8 cellular contexts compared by ENCODE assay signal in the genomic region with DNA sequence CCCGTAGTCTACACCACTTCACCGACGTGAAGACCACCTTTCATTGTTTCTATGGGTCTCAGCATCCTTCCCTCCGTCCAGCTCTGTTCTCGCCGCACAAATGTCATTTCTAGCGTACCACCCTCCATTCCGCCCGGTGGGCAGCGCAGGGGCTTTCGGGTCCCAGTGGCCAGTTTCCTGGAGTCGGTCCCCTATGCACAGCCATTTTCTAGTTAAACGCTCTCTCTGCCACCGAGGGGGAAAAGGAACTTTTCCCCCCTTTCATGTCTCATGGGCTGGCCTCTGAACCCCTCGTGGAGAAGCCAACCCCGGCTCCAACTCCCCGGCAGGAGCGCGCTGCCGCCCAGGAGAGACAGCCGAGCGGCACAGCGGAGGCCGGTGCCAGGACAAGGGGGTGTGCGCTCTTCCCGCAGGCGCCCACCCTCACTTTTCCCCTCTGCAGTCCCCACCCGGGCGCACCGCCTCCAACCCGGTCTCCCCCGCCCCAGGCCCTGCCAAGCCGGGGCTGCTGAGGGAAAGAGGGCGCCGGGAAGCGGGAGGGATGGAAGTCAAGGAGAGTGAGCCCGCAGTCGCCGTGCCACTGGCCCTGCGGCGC. TPM values are rescaled to one million over a fixed set of nuclear protein-coding genes. Genes with fewer than 3 reads are reported as not detected.
DNase-seq lines count a peak whose midpoint lies in the region; ATAC-seq, FAIRE-seq and TF ChIP-seq lines count a peak whose summit lies in the region.

No MANE protein-coding gene starts in this region.

- FAIRE-seq in pancreas (lab: Jason Lieb, UNC): no peak

- H3K27ac ChIP-seq in pancreas: peak overlapping the region; percentile 59 to 88 (median 78)

- H3K4me1 Mint-ChIP-seq in activated CD4-positive, alpha-beta T cell treated with anti-CD3 and anti-CD28 coated beads for 36 hours: peaks cover 27% of the 10 kb centered on the region

- WGBS in pancreas, 2 donors: 0 to 1% methylated on average over 41 of the region's 41 CpGs

- H3K4me3 Mint-ChIP-seq in activated CD4-positive, alpha-beta T cell treated with anti-CD3 and anti-CD28 coated beads for 36 hours: peak overlapping the region; percentile 53

- H3K36me3 Mint-ChIP-seq in activated CD4-positive, alpha-beta T cell treated with anti-CD3 and anti-CD28 coated beads for 36 hours (ENCODE audit: low read depth): no peaks in the 10 kb centered on the region

- no peaks in the 10 kb centered on the region for H3K9me3 ChIP-seq in pancreas

- TF ChIP-seq CTCF in fibroblast of the aortic adventitia (IDR thresholded peaks at IDR 0.05; ENCODE audit: insufficient read depth, low read length) (no peak), pancreas (IDR thresholded peaks at IDR 0.05) (no peak)

- DNase-seq in activated CD4-positive, alpha-beta T cell treated with anti-CD3 and anti-CD28 coated beads for 36 hours: peak; percentile 27
- no peak for DNase-seq in activated CD4-positive, alpha-beta T cell treated with anti-CD3 and anti-CD28 coated beads, Interleukin-2, amount 50 U/mL, for 1 hour
- DNase-seq in fibroblast of the aortic adventitia (ENCODE audit: low read depth): no peak
- peak; percentile 27 to 82 (median 44) for DNase-seq in pancreas
- DNase-seq in cerebellar nuclear complex (lab: John Stamatoyannopoulos, UW): no peak
- DNase-seq in NCI-H2107 (lab: John Stamatoyannopoulos, UW): no peak

- no peaks in the 10 kb centered on the region for H3K36me3 ChIP-seq in pancreas

- H3K4me3 ChIP-seq in fibroblast of the aortic adventitia (ENCODE audit: low read depth, low read length): peak overlapping the region; percentile 96
- peak overlapping the region; percentile 66 to 93 (median 89) for H3K4me3 ChIP-seq in pancreas

- ATAC-seq in activated CD4-positive, alpha-beta T cell treated with anti-CD3 and anti-CD28 coated beads for 36 hours: no peak
- ATAC-seq in HG02885 (IDR thresholded peaks at IDR 0.05; ENCODE audit: poor library complexity, unreplicated experiment) (peak; percentile 16), SK-N-SH treated with all-trans-retinoic acid at 6 μM for 48 hours (peak; percentile 29), pancreas (peak; percentile 9 to 24 (median 18))

- H3K27me3 ChIP-seq in pancreas: no peaks in the 10 kb centered on the region

- intact Hi-C loops in activated CD4-positive, alpha-beta T cell treated with anti-CD3 and anti-CD28 coated beads for 36 hours (cut with DNase I, micrococcal nuclease): loop anchor here (1.0 to 10.0 kb wide), 4 partner anchors 237 to 781 kb away; a partner anchor contains a TSS
- intact Hi-C loops in pancreas (cut with DNase I): loop anchor here in 2 of 3 donors (5.0 to 10.0 kb wide), 3 partner anchors 236 to 289 kb away; no protein-coding TSS in a partner anchor

- H3K27me3 Mint-ChIP-seq in activated CD4-positive, alpha-beta T cell treated with anti-CD3 and anti-CD28 coated beads for 36 hours: peaks cover 60% of the 10 kb centered on the region

- POLR2A ChIA-PET in activated CD4-positive, alpha-beta T cell treated with anti-CD3 and anti-CD28 coated beads for 36 hours (lab: Charles Lee): interaction anchor here (0.7 kb wide), 1 partner anchor 574 kb away, joined by 3 read pairs; no protein-coding TSS in a partner anchor

- no peak overlapping the region for H3K27ac Mint-ChIP-seq in activated CD4-positive, alpha-beta T cell treated with anti-CD3 and anti-CD28 coated beads for 36 hours

- H3K4me1 ChIP-seq in pancreas: peaks cover 0 to 23% (median 7%) of the 10 kb centered on the region in 3 donors

- CTCF ChIA-PET in activated CD4-positive, alpha-beta T cell treated with anti-CD3 and anti-CD28 coated beads for 36 hours (lab: Charles Lee): interaction anchor here (0.6 to 2.9 kb wide), 4 partner anchors 9 to 289 kb away, joined by 3 to 14 read pairs (median 6); no protein-coding TSS in a partner anchor

- no peaks in the 10 kb centered on the region for H3K9me3 Mint-ChIP-seq in activated CD4-positive, alpha-beta T cell treated with anti-CD3 and anti-CD28 coated beads for 36 hours (ENCODE audit: low read depth)

TF ChIP-seq in SK-N-SH treated with all-trans-retinoic acid at 6 μM for 48 hours, 23 proteins besides CTCF, POLR2A, EP300 and RAD21:
- peak; percentile 36; the same call in 1 of the 2 replicates for TF ChIP-seq ZNF8 (CRISPR knock-in tag; IDR thresholded peaks at IDR 0.05)
- TF ChIP-seq, protein P1, sequence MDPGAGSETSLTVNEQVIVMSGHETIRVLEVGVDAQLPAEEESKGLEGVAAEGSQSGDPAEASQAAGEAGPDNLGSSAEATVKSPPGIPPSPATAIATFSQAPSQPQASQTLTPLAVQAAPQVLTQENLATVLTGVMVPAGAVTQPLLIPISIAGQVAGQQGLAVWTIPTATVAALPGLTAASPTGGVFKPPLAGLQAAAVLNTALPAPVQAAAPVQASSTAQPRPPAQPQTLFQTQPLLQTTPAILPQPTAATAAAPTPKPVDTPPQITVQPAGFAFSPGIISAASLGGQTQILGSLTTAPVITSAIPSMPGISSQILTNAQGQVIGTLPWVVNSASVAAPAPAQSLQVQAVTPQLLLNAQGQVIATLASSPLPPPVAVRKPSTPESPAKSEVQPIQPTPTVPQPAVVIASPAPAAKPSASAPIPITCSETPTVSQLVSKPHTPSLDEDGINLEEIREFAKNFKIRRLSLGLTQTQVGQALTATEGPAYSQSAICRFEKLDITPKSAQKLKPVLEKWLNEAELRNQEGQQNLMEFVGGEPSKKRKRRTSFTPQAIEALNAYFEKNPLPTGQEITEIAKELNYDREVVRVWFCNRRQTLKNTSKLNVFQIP (CRISPR knock-in tag; IDR thresholded peaks at IDR 0.05; ENCODE audit: borderline replicate concordance, low read depth): no peak

RNA-seq across cellular contexts. Expression of a gene that starts 0.7 kb away (rescaled TPM):
- total RNA-seq in activated CD4-positive, alpha-beta T cell treated with anti-CD3 and anti-CD28 coated beads for 36 hours: 1 to 10 TPM; 1.3 to 1.5 TPM
- total RNA-seq in fibroblast of the aortic adventitia (ENCODE audit: low replicate concordance): 41.5 and 75.8 TPM in 2 replicates
- 10 to 100 TPM; 11.0 to 21.6 (median 12.6) TPM for total RNA-seq in pancreas
- 10 to 100 TPM in 1 of 2 donors, 1 to 10 TPM in 1; 9.1 to 10.8 TPM for polyA plus RNA-seq in pancreas

RNA-seq across cellular contexts. Expression of a gene that starts 43.1 kb away (rescaled TPM):
- 1 to 10 TPM; 1.5 to 1.7 TPM for total RNA-seq in activated CD4-positive, alpha-beta T cell treated with anti-CD3 and anti-CD28 coated beads for 36 hours
- total RNA-seq in fibroblast of the aortic adventitia (ENCODE audit: low replicate concordance) (765 and 2,143 TPM in 2 replicates), pancreas (10 to 100 TPM in 3 of 6 donors, 1 to 10 TPM in 3; 2.7 to 21.9 (median 7.3) TPM)
- 100 to 1,000 TPM in 1 of 2 donors, 10 to 100 TPM in 1; 50.8 to 198 TPM for polyA plus RNA-seq in pancreas

Comparison
In these comparisons a context has a peak if more than half of its experiments do, and no peak if none do; other contexts are left out.
1. DNase-seq: peak in activated CD4-positive, alpha-beta T cell treated with anti-CD3 and anti-CD28 coated beads for 36 hours (single experiment) and pancreas (6 of 6); none in activated CD4-positive, alpha-beta T cell treated with anti-CD3 and anti-CD28 coated beads, Interleukin-2, amount 50 U/mL, for 1 hour (single experiment), fibroblast of the aortic adventitia (single experiment), cerebellar nuclear complex (0 of 2) and NCI-H2107 (single experiment).
2. RNA of a gene that starts 0.7 kb away (total RNA-seq): 41.5 to 75.8 TPM in fibroblast of the aortic adventitia and 11.0 to 21.6 TPM in pancreas; 1.3 to 1.5 TPM in activated CD4-positive, alpha-beta T cell treated with anti-CD3 and anti-CD28 coated beads for 36 hours; every median in the first group is over 4 times any median in the second.
3. RNA of a gene that starts 43.1 kb away (total RNA-seq): 765 to 2,143 TPM in fibroblast of the aortic adventitia; 2.7 to 21.9 TPM in pancreas and 1.5 to 1.7 TPM in activated CD4-positive, alpha-beta T cell treated with anti-CD3 and anti-CD28 coated beads for 36 hours; every median in the first group is over 10 times any median in the second.